In genomic region chr17:57597531-57598453, GRCh38 we compare ENCODE assay signal across 8 cellular contexts.
DNase-seq lines count a peak whose midpoint lies in the region; ATAC-seq lines count a peak whose summit lies in the region.

No MANE protein-coding gene starts in this region.

- H3K4me1 Mint-ChIP-seq in activated T-cell treated with anti-CD3 and anti-CD28 coated beads, Interleukin-2, amount 50 U/mL, for 4 hours (ENCODE audit: low read depth): peaks cover 52% of the 10 kb centered on the region
- peaks cover 51% of the 10 kb centered on the region for H3K4me1 Mint-ChIP-seq in central memory CD8-positive, alpha-beta T cell

- no peaks in the 10 kb centered on the region for H3K27me3 ChIP-seq in SJSA1 (replicated peaks)

- peak; percentile 40 for DNase-seq in activated T-cell treated with anti-CD3 and anti-CD28 coated beads, Interleukin-2, amount 50 U/mL, for 1 hour
- DNase-seq in activated T-cell treated with anti-CD3 and anti-CD28 coated beads, Interleukin-2, amount 50 U/mL, for 4 hours: no peak
- DNase-seq in LoVo (ENCODE audit: low spot score) (peak; percentile 29), SJSA1 (ENCODE audit: low read depth in 1 of 2, low spot score in 2 of 2) (peak; percentile 82), kidney tubule cell (ENCODE audit: low spot score) (peak; percentile 71), superior temporal gyrus (ENCODE audit: extremely low spot score) (peak; percentile 93)
- DNase-seq in central memory CD8-positive, alpha-beta T cell (ENCODE audit: low spot score in 2 of 2): no peak

- H3K27me3 Mint-ChIP-seq in activated T-cell treated with anti-CD3 and anti-CD28 coated beads, Interleukin-2, amount 50 U/mL, for 4 hours (ENCODE audit: low read depth): no peaks in the 10 kb centered on the region
- H3K27me3 Mint-ChIP-seq in central memory CD8-positive, alpha-beta T cell: no peaks in the 10 kb centered on the region

- H3K4me3 ChIP-seq in SJSA1: no peak overlapping the region

- H3K9me3 Mint-ChIP-seq in activated T-cell treated with anti-CD3 and anti-CD28 coated beads, Interleukin-2, amount 50 U/mL, for 4 hours: no peaks in the 10 kb centered on the region
- no peaks in the 10 kb centered on the region for H3K9me3 Mint-ChIP-seq in central memory CD8-positive, alpha-beta T cell

- peaks cover 6% of the 10 kb centered on the region; the same call in 1 of the 2 replicates for H3K36me3 ChIP-seq in SJSA1

- H3K27ac Mint-ChIP-seq in central memory CD8-positive, alpha-beta T cell (ENCODE audit: low read depth): peak overlapping the region; percentile 42

- ATAC-seq in activated T-cell treated with anti-CD3 and anti-CD28 coated beads, Interleukin-2, amount 50 U/mL, for 4 hours: no peak
- no peak for ATAC-seq in central memory CD8-positive, alpha-beta T cell (replicated peaks; ENCODE audit: extremely low read depth, poor library complexity, severe bottlenecking)
- ATAC-seq in GM21528 (IDR thresholded peaks at IDR 0.05; ENCODE audit: low FRiP score, unreplicated experiment): no peak

- no peak overlapping the region for H3K27ac ChIP-seq in SJSA1

- no peak overlapping the region for H3K4me3 Mint-ChIP-seq in activated T-cell treated with anti-CD3 and anti-CD28 coated beads, Interleukin-2, amount 50 U/mL, for 4 hours
- no peak overlapping the region for H3K4me3 Mint-ChIP-seq in central memory CD8-positive, alpha-beta T cell

- peaks cover 10% of the 10 kb centered on the region for H3K36me3 Mint-ChIP-seq in activated T-cell treated with anti-CD3 and anti-CD28 coated beads, Interleukin-2, amount 50 U/mL, for 4 hours (ENCODE audit: insufficient read depth)
- H3K36me3 Mint-ChIP-seq in central memory CD8-positive, alpha-beta T cell (ENCODE audit: insufficient read depth): peaks cover 11% of the 10 kb centered on the region

- H3K4me1 ChIP-seq in SJSA1 (replicated peaks): peaks cover 4% of the 10 kb centered on the region

- H3K9me3 ChIP-seq in SJSA1 (replicated peaks): 0 out of 2 replicates have a peak, but pooled peaks cover 10% of the 10 kb centered on the region

Comparison
In these comparisons a context has a peak if more than half of its experiments do, and no peak if none do; other contexts are left out.
1. DNase-seq: peak in activated T-cell treated with anti-CD3 and anti-CD28 coated beads, Interleukin-2, amount 50 U/mL, for 1 hour (single experiment), LoVo (single experiment), SJSA1 (2 of 2), kidney tubule cell (single experiment) and superior temporal gyrus (single experiment); none in activated T-cell treated with anti-CD3 and anti-CD28 coated beads, Interleukin-2, amount 50 U/mL, for 4 hours (single experiment) and central memory CD8-positive, alpha-beta T cell (0 of 2).